ENCODE assay signal across 8 cellular contexts in genomic region chr17:60599620-60600489, GRCh38. TPM values are rescaled to one million over a fixed set of nuclear protein-coding genes. Genes with fewer than 3 reads are reported as not detected.
DNase-seq lines count a peak whose midpoint lies in the region; ATAC-seq and TF ChIP-seq lines count a peak whose summit lies in the region.

PPM1D (plus strand) TSS chr17:60600193; CDS start chr17:60600415, 222 bp downstream.

- H3K36me3 Mint-ChIP-seq in activated CD4-positive, alpha-beta T cell treated with anti-CD3 and anti-CD28 coated beads, Interleukin-2, amount 10 ng/mL, durations not matched to agents 24 days and 14 days (ENCODE audit: low read depth) = peaks cover 12% of the 10 kb centered on the region

- H3K9me3 ChIP-seq in colonic mucosa = no peaks in the 10 kb centered on the region

- H3K27me3 ChIP-seq in colonic mucosa (no peaks in the 10 kb centered on the region), layer of hippocampus (ENCODE audit: control insufficient read depth, insufficient read depth, low read length) (no peaks in the 10 kb centered on the region)

- intact Hi-C loops in activated CD4-positive, alpha-beta T cell treated with anti-CD3 and anti-CD28 coated beads, Interleukin-2, amount 10 ng/mL, durations not matched to agents 24 days and 14 days (cut with micrococcal nuclease) = loop anchor here (1.0 to 5.0 kb wide), 5 partner anchors 39 to 1443 kb away; partner anchors contain the start of genes BCAS3, PRR11, SKA2 and USP32
- intact Hi-C loops in colonic mucosa (cut with DNase I) = no loop called here

- DNase-seq in C1 segment of cervical spinal cord (lab: John Stamatoyannopoulos, UW) = peak; percentile 67 to 99 (median 98)
- peak; percentile 97 for DNase-seq in NCI-H526 treated with DMSO at 0.1 percent for 48 hours (lab: John Stamatoyannopoulos, UW)
- DNase-seq in activated CD4-positive, alpha-beta T cell treated with anti-CD3 and anti-CD28 coated beads, Interleukin-2, amount 10 ng/mL, durations not matched to agents 24 days and 14 days = peak; percentile 99
- DNase-seq in colonic mucosa = peak; percentile 99
- DNase-seq in stimulated activated CD4-positive, alpha-beta T cell treated with anti-CD3 and anti-CD28 coated beads, Interleukin-1b, Interleukin-23, amount 100 ng/mL, for 24 hours (ENCODE audit: low read depth in 4 of 4, low spot score in 1 of 4) = peak; percentile 96 to 99 (median 96)

- no peaks in the 10 kb centered on the region for H3K9me3 Mint-ChIP-seq in activated CD4-positive, alpha-beta T cell treated with anti-CD3 and anti-CD28 coated beads, Interleukin-2, amount 10 ng/mL, durations not matched to agents 24 days and 14 days

- no peak for TF ChIP-seq CTCF in colonic mucosa (IDR thresholded peaks at IDR 0.05)

- H3K4me1 ChIP-seq in colonic mucosa = no peaks in the 10 kb centered on the region

- peak; percentile 89 for ATAC-seq in GM19351 (IDR thresholded peaks at IDR 0.05; ENCODE audit: unreplicated experiment)
- ATAC-seq in HG03520 (IDR thresholded peaks at IDR 0.05; ENCODE audit: unreplicated experiment) = peak; percentile 88

- peak within 1 kb of the TSS; percentile 94 for H3K4me3 ChIP-seq in colonic mucosa

- peak within 1 kb of the TSS; percentile 98 for H3K27ac Mint-ChIP-seq in activated CD4-positive, alpha-beta T cell treated with anti-CD3 and anti-CD28 coated beads, Interleukin-2, amount 10 ng/mL, durations not matched to agents 24 days and 14 days

- H3K9ac ChIP-seq in colonic mucosa (ENCODE audit: low read depth in 2 of 2, low read length in 2 of 2) = peak within 1 kb of the TSS; percentile 83 to 95

- H3K27ac ChIP-seq in colonic mucosa (peak within 1 kb of the TSS; percentile 97), layer of hippocampus (ENCODE audit: low read depth, low read length) (peak within 1 kb of the TSS; percentile 100)

- peak within 1 kb of the TSS; percentile 95 for H3K4me3 Mint-ChIP-seq in activated CD4-positive, alpha-beta T cell treated with anti-CD3 and anti-CD28 coated beads, Interleukin-2, amount 10 ng/mL, durations not matched to agents 24 days and 14 days

- H3K27me3 Mint-ChIP-seq in activated CD4-positive, alpha-beta T cell treated with anti-CD3 and anti-CD28 coated beads, Interleukin-2, amount 10 ng/mL, durations not matched to agents 24 days and 14 days = no peaks in the 10 kb centered on the region

- H3K36me3 ChIP-seq in colonic mucosa = no peaks in the 10 kb centered on the region

- H3K4me1 Mint-ChIP-seq in activated CD4-positive, alpha-beta T cell treated with anti-CD3 and anti-CD28 coated beads, Interleukin-2, amount 10 ng/mL, durations not matched to agents 24 days and 14 days = peaks cover 37% of the 10 kb centered on the region

RNA-seq across cellular contexts. Expression of gene PPM1D, which starts in this region (rescaled TPM):
- 17.1 and 17.9 TPM in 2 replicates for total RNA-seq in activated CD4-positive, alpha-beta T cell treated with anti-CD3 and anti-CD28 coated beads, Interleukin-2, amount 10 ng/mL, durations not matched to agents 24 days and 14 days
- total RNA-seq in colonic mucosa = 10 to 100 TPM; 21.2 to 22.8 TPM

Comparison
In these comparisons a context has a peak if more than half of its experiments do, and no peak if none do; other contexts are left out.
1. Peak in every context shown above with its lines: DNase-seq, ATAC-seq, H3K4me3 ChIP-seq and H3K27ac ChIP-seq.